8 cellular contexts compared by ENCODE assay signal in the genomic region with DNA sequence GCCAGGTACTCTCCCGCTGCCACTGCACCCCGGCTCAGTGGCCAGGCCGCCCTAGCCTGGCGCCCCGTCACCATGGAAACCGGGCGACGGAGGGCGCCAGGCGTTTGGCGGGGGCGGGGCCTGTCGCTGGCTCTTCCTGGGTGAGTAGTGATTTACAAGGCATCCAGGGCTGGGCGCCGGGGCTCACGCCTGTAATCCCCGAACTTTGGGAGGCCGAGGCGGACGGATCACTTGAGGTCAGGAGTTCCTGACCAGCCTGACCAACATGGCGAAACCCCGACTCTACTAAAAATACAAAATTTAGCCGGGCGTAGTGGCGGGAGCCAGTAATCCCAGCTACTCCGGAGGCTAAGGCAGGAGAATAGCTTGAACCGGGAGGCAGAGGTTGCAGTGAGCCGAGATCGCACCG. TPM values are rescaled to one million over a fixed set of nuclear protein-coding genes. Genes with fewer than 3 reads are reported as not detected.
DNase-seq lines count a peak whose midpoint lies in the region; ATAC-seq and TF ChIP-seq lines count a peak whose summit lies in the region.
"Not testable (repeated sequence)": the region's sequence is repeated elsewhere in the genome, so short reads cannot be mapped to it uniquely, and the experiment has no call there.

CCDC74B (minus strand) TSS at position 107 of the 409 bp plus-strand sequence. CDS start 116 bp downstream, outside the sequence.

- H3K36me3 ChIP-seq in adrenal gland (replicated peaks in 1 of 2) = not testable (repeated sequence)

- not testable (repeated sequence) for TF ChIP-seq CTCF in adrenal gland (IDR thresholded peaks at IDR 0.05)

- TF ChIP-seq POLR2A in adrenal gland (IDR thresholded peaks at IDR 0.05) = not testable (repeated sequence)

- DNase-seq in NCI-H1436 (lab: John Stamatoyannopoulos, UW) (peak; percentile 55), adrenal gland (peak; percentile 49 to 83 (median 58)), left ventricle myocardium superior (peak; percentile 73), retina (peak; percentile 75), ureter (ENCODE audit: low spot score) (peak; percentile 53)
- DNase-seq in T-helper 2 cell treated with Interferon-gamma antibody and Interleukin-4, amounts not matched to agents 5 μg/mL and 100 μg/mL, for 36 hours (ENCODE audit: low spot score) = peak; percentile 61

- H3K9me3 Mint-ChIP-seq in T-helper 2 cell treated with Interferon-gamma antibody and Interleukin-4, amounts not matched to agents 5 μg/mL and 100 μg/mL, for 36 hours = not testable (repeated sequence)

- not testable (repeated sequence) for H3K27me3 ChIP-seq in adrenal gland

- H3K4me1 Mint-ChIP-seq in T-helper 2 cell treated with Interferon-gamma antibody and Interleukin-4, amounts not matched to agents 5 μg/mL and 100 μg/mL, for 36 hours (ENCODE audit: low read depth) = not testable (repeated sequence)

- ATAC-seq in GM18508 (IDR thresholded peaks at IDR 0.05; ENCODE audit: insufficient read depth, unreplicated experiment) = peak; percentile 62
- peak; percentile 95 for ATAC-seq in HG02798 (IDR thresholded peaks at IDR 0.05; ENCODE audit: poor library complexity, unreplicated experiment)
- ATAC-seq in left ventricle myocardium superior = peak; percentile 89

- H3K36me3 Mint-ChIP-seq in T-helper 2 cell treated with Interferon-gamma antibody and Interleukin-4, amounts not matched to agents 5 μg/mL and 100 μg/mL, for 36 hours (ENCODE audit: low read depth) = not testable (repeated sequence)

- intact Hi-C loops in adrenal gland (cut with DNase I); left ventricle myocardium superior (cut with micrococcal nuclease): not testable (repeated sequence)

- H3K9me3 ChIP-seq in adrenal gland (replicated peaks in 1 of 3) = not testable (repeated sequence)

- 6 to 15% (median 10%) methylated on average over 8 to 29 of the region's 30 CpGs for WGBS in adrenal gland, 4 donors

- peak within 1 kb of the TSS; percentile 79 for H3K4me3 Mint-ChIP-seq in T-helper 2 cell treated with Interferon-gamma antibody and Interleukin-4, amounts not matched to agents 5 μg/mL and 100 μg/mL, for 36 hours

- H3K27ac ChIP-seq in adrenal gland = not testable (repeated sequence)

- not testable (repeated sequence) for H3K4me1 ChIP-seq in adrenal gland (replicated peaks in 1 of 2)

- peaks cover 11% of the 10 kb centered on the region for H3K27me3 Mint-ChIP-seq in T-helper 2 cell treated with Interferon-gamma antibody and Interleukin-4, amounts not matched to agents 5 μg/mL and 100 μg/mL, for 36 hours (ENCODE audit: low read depth)

- not testable (repeated sequence) for H3K27ac Mint-ChIP-seq in T-helper 2 cell treated with Interferon-gamma antibody and Interleukin-4, amounts not matched to agents 5 μg/mL and 100 μg/mL, for 36 hours

- peak within 1 kb of the TSS in 1 of 4 donors; percentile 50 for H3K4me3 ChIP-seq in adrenal gland

RNA-seq across cellular contexts. Expression of gene CCDC74B, which starts in this region (rescaled TPM):
- total RNA-seq in adrenal gland = 10 to 100 TPM in 4 of 8 donors, 1 to 10 TPM in 4; 4.1 to 18.1 (median 7.9) TPM
- polyA plus RNA-seq in adrenal gland = 10 to 100 TPM in 2 of 3 donors, 1 to 10 TPM in 1; 3.9 to 22.5 (median 16.2) TPM
- 0.64 TPM for total RNA-seq in left ventricle myocardium superior
- 1.7 TPM for total RNA-seq in ureter

Comparison
In these comparisons a context has a peak if more than half of its experiments do, and no peak if none do; other contexts are left out.
1. Peak in DNase-seq and ATAC-seq in left ventricle myocardium superior; RNA of the gene not detected or under 1 TPM.